Comparison of ENCODE assay signal across 2 cellular contexts in genomic region chr13:99929866-99930265, GRCh38.
TF ChIP-seq lines count a peak whose summit lies in the region.

No MANE protein-coding gene starts in this region.

TF ChIP-seq in HepG2, 621 proteins besides CTCF, POLR2A, EP300 and RAD21:
- TF ChIP-seq, protein P1, sequence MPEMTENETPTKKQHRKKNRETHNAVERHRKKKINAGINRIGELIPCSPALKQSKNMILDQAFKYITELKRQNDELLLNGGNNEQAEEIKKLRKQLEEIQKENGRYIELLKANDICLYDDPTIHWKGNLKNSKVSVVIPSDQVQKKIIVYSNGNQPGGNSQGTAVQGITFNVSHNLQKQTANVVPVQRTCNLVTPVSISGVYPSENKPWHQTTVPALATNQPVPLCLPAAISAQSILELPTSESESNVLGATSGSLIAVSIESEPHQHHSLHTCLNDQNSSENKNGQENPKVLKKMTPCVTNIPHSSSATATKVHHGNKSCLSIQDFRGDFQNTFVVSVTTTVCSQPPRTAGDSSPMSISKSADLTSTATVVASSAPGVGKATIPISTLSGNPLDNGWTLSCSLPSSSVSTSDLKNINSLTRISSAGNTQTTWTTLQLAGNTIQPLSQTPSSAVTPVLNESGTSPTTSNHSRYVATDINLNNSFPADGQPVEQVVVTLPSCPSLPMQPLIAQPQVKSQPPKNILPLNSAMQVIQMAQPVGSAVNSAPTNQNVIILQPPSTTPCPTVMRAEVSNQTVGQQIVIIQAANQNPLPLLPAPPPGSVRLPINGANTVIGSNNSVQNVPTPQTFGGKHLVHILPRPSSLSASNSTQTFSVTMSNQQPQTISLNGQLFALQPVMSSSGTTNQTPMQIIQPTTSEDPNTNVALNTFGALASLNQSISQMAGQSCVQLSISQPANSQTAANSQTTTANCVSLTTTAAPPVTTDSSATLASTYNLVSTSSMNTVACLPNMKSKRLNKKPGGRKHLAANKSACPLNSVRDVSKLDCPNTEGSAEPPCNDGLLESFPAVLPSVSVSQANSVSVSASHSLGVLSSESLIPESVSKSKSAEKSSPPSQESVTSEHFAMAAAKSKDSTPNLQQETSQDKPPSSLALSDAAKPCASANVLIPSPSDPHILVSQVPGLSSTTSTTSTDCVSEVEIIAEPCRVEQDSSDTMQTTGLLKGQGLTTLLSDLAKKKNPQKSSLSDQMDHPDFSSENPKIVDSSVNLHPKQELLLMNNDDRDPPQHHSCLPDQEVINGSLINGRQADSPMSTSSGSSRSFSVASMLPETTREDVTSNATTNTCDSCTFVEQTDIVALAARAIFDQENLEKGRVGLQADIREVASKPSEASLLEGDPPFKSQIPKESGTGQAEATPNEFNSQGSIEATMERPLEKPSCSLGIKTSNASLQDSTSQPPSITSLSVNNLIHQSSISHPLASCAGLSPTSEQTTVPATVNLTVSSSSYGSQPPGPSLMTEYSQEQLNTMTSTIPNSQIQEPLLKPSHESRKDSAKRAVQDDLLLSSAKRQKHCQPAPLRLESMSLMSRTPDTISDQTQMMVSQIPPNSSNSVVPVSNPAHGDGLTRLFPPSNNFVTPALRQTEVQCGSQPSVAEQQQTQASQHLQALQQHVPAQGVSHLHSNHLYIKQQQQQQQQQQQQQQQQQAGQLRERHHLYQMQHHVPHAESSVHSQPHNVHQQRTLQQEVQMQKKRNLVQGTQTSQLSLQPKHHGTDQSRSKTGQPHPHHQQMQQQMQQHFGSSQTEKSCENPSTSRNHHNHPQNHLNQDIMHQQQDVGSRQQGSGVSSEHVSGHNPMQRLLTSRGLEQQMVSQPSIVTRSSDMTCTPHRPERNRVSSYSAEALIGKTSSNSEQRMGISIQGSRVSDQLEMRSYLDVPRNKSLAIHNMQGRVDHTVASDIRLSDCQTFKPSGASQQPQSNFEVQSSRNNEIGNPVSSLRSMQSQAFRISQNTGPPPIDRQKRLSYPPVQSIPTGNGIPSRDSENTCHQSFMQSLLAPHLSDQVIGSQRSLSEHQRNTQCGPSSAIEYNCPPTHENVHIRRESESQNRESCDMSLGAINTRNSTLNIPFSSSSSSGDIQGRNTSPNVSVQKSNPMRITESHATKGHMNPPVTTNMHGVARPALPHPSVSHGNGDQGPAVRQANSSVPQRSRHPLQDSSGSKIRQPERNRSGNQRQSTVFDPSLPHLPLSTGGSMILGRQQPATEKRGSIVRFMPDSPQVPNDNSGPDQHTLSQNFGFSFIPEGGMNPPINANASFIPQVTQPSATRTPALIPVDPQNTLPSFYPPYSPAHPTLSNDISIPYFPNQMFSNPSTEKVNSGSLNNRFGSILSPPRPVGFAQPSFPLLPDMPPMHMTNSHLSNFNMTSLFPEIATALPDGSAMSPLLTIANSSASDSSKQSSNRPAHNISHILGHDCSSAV (CRISPR knock-in tag; IDR thresholded peaks at IDR 0.05; ENCODE audit: borderline replicate concordance) = no peak
- no peak for TF ChIP-seq HNRNPUL1 (IDR thresholded peaks at IDR 0.05; ENCODE audit: low read depth, low read length)
- TF ChIP-seq, protein P2, sequence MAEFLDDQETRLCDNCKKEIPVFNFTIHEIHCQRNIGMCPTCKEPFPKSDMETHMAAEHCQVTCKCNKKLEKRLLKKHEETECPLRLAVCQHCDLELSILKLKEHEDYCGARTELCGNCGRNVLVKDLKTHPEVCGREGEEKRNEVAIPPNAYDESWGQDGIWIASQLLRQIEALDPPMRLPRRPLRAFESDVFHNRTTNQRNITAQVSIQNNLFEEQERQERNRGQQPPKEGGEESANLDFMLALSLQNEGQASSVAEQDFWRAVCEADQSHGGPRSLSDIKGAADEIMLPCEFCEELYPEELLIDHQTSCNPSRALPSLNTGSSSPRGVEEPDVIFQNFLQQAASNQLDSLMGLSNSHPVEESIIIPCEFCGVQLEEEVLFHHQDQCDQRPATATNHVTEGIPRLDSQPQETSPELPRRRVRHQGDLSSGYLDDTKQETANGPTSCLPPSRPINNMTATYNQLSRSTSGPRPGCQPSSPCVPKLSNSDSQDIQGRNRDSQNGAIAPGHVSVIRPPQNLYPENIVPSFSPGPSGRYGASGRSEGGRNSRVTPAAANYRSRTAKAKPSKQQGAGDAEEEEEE (CRISPR knock-in tag; IDR thresholded peaks at IDR 0.05; ENCODE audit: borderline replicate concordance) = no peak
- TF ChIP-seq STAG1 (CRISPR knock-in tag; IDR thresholded peaks at IDR 0.05) = no peak
- no peak for TF ChIP-seq PPARG (CRISPR knock-in tag; conservative IDR thresholded peaks at IDR 0.05)
- no peak for TF ChIP-seq ZNF569 (CRISPR knock-in tag; IDR thresholded peaks at IDR 0.05; ENCODE audit: borderline replicate concordance)
- no peak for TF ChIP-seq REXO4 (CRISPR knock-in tag; IDR thresholded peaks at IDR 0.05; ENCODE audit: borderline replicate concordance)
- no peak for TF ChIP-seq MIER2 (CRISPR knock-in tag; IDR thresholded peaks at IDR 0.05)
- no peak for TF ChIP-seq KDM4B (CRISPR knock-in tag; IDR thresholded peaks at IDR 0.05)
- TF ChIP-seq ZNF782 (CRISPR knock-in tag; IDR thresholded peaks at IDR 0.05; ENCODE audit: borderline replicate concordance) = no peak
- TF ChIP-seq ZNF839 (CRISPR knock-in tag; IDR thresholded peaks at IDR 0.05; ENCODE audit: borderline replicate concordance) = no peak
- TF ChIP-seq, protein P3, sequence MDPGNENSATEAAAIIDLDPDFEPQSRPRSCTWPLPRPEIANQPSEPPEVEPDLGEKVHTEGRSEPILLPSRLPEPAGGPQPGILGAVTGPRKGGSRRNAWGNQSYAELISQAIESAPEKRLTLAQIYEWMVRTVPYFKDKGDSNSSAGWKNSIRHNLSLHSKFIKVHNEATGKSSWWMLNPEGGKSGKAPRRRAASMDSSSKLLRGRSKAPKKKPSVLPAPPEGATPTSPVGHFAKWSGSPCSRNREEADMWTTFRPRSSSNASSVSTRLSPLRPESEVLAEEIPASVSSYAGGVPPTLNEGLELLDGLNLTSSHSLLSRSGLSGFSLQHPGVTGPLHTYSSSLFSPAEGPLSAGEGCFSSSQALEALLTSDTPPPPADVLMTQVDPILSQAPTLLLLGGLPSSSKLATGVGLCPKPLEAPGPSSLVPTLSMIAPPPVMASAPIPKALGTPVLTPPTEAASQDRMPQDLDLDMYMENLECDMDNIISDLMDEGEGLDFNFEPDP (CRISPR knock-in tag; conservative IDR thresholded peaks at IDR 0.05) = no peak
- no peak for TF ChIP-seq ZNF589 (CRISPR knock-in tag; conservative IDR thresholded peaks at IDR 0.05)
- TF ChIP-seq HDAC6 (IDR thresholded peaks at IDR 0.05; ENCODE audit: low read depth, low read length) = no peak
- no peak for TF ChIP-seq ZNF260 (CRISPR knock-in tag; IDR thresholded peaks at IDR 0.05; ENCODE audit: borderline replicate concordance, low read depth)
- TF ChIP-seq ZNF207 (IDR thresholded peaks at IDR 0.05; ENCODE audit: borderline replicate concordance) = no peak
- TF ChIP-seq JUND (CRISPR knock-in tag; IDR thresholded peaks at IDR 0.05) = no peak
- TF ChIP-seq ZFP37 (CRISPR knock-in tag; IDR thresholded peaks at IDR 0.05; ENCODE audit: borderline replicate concordance) = no peak
- TF ChIP-seq TOPORS (CRISPR knock-in tag; IDR thresholded peaks at IDR 0.05) = no peak
TF ChIP-seq in HepG2: peak in this region for 0.

TF ChIP-seq in H1, 55 proteins besides CTCF, POLR2A, EP300 and RAD21:
- TF ChIP-seq, protein P4, sequence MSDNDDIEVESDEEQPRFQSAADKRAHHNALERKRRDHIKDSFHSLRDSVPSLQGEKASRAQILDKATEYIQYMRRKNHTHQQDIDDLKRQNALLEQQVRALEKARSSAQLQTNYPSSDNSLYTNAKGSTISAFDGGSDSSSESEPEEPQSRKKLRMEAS (IDR thresholded peaks at IDR 0.05) = no peak
- no peak for TF ChIP-seq SP2 (IDR thresholded peaks at IDR 0.05; ENCODE audit: low read length)
- no peak for TF ChIP-seq GTF2F1 (IDR thresholded peaks at IDR 0.05; ENCODE audit: borderline replicate concordance, low read depth, low read length)
- no peak for TF ChIP-seq CREB1 (IDR thresholded peaks at IDR 0.05)
- no peak for TF ChIP-seq CHD2 (IDR thresholded peaks at IDR 0.05; ENCODE audit: low read length)
- TF ChIP-seq CBX5 (IDR thresholded peaks at IDR 0.05; ENCODE audit: low read depth, low read length) = no peak
- no peak for TF ChIP-seq BACH1 (IDR thresholded peaks at IDR 0.05; ENCODE audit: low read length)
- no peak for TF ChIP-seq EGR1 (IDR thresholded peaks at IDR 0.05; ENCODE audit: borderline replicate concordance, low read depth, low read length)
- TF ChIP-seq, protein P5, sequence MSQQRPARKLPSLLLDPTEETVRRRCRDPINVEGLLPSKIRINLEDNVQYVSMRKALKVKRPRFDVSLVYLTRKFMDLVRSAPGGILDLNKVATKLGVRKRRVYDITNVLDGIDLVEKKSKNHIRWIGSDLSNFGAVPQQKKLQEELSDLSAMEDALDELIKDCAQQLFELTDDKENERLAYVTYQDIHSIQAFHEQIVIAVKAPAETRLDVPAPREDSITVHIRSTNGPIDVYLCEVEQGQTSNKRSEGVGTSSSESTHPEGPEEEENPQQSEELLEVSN (IDR thresholded peaks at IDR 0.05) = no peak
- TF ChIP-seq MAFK (IDR thresholded peaks at IDR 0.05; ENCODE audit: low read depth, low read length) = no peak
- TF ChIP-seq EZH2 (IDR thresholded peaks at IDR 0.05; ENCODE audit: low read depth, low read length, severe bottlenecking) = no peak
- TF ChIP-seq KDM5A (IDR thresholded peaks at IDR 0.05; ENCODE audit: low read length) = no peak
- no peak for TF ChIP-seq KDM1A (IDR thresholded peaks at IDR 0.05; ENCODE audit: borderline replicate concordance, low read length)
- no peak for TF ChIP-seq HDAC2 (IDR thresholded peaks at IDR 0.05; ENCODE audit: borderline replicate concordance in 1 of 2, low read depth in 2 of 2, low read length in 2 of 2)
- TF ChIP-seq FOSL1 (IDR thresholded peaks at IDR 0.05; ENCODE audit: insufficient read depth, low read depth, low read length) = no peak
